20 cellular contexts compared by ENCODE assay signal in the genomic region with DNA sequence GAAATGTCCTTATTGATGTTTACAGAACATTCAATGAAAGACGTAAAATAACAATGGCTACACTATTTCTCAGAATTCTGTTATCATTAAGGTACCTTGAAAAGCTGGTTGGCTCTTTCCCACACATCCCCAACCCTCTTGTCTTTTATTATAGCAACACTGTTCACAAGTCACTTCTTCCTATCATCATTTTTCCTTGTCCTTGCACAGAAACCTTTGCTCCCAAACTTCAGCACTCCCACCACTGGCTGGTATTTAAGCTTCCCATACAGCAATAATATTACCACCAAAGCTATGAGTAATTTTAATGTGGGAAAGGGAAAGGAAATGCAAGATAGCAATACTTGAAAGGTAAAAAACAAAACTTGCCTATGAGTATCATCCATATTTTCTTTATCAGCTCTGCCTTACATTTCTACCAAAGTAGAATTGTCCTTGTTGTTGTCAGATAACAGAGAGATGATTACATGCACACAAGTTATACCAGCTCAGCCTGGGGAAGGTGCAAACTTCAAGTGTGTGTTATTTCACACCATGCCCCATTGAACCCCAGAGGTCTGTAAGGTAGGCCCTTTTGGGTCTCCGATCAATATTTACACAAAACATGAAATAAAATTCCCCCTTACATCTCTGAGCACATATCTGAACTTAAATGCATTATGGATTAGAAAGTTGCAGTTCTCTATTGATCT. TPM values are rescaled to one million over a fixed set of nuclear protein-coding genes. Genes with fewer than 3 reads are reported as not detected.
A peak's percentile ranks its signal among the peaks of the same experiment; 100 is the strongest.
DNase-seq lines count a peak whose midpoint lies in the region; ATAC-seq, FAIRE-seq and TF ChIP-seq lines count a peak whose summit lies in the region.
"Had no signal": no experiment of that assay in that cellular context is flagged by ENCODE, and none has a peak within 500 bp of the region (broad histone marks: within the 10 kb centered on the region; RNA-seq: fewer than 3 reads in every experiment).

No MANE protein-coding gene starts in this region.

- no peak overlapping the region for H2AFZ ChIP-seq in astrocyte (ENCODE audit: low read depth, low read length)
- H2AFZ ChIP-seq: PC-9 had no signal

- no peak for TF ChIP-seq POLR2A in vagina (IDR thresholded peaks at IDR 0.05)

- 80 to 87% methylated on average over 2 of the region's 2 CpGs for WGBS in aorta, 2 donors

- peaks cover 3% of the 10 kb centered on the region for H3K9me3 Mint-ChIP-seq in activated CD4-positive, alpha-beta T cell treated with anti-CD3 and anti-CD28 coated beads, Interleukin-2, amount 10 ng/mL, durations not matched to agents 24 days and 14 days
- H3K9me3 Mint-ChIP-seq in astrocyte (ENCODE audit: unreplicated experiment): no peaks in the 10 kb centered on the region
- H3K9me3 Mint-ChIP-seq: activated T-helper 17 cell treated with anti-CD3 and anti-CD28 coated beads, Interleukin-2, amount 50 U/mL, for 72 hours; CD4-positive, alpha-beta T cell had no signal

- ATAC-seq in left lung (no peak), GM21723 (IDR thresholded peaks at IDR 0.05; ENCODE audit: unreplicated experiment) (no peak), aorta (ENCODE audit: low FRiP score) (no peak)
- ATAC-seq: activated T-helper 17 cell treated with anti-CD3 and anti-CD28 coated beads, Interleukin-2, amount 50 U/mL, for 72 hours had no signal

- H3K4me1 ChIP-seq in astrocyte (ENCODE audit: insufficient read depth, low read length): peaks cover 39% of the 10 kb centered on the region
- H3K4me1 ChIP-seq in left lung: peaks cover 38 to 75% of the 10 kb centered on the region in 2 donors
- peaks cover 50% of the 10 kb centered on the region for H3K4me1 ChIP-seq in vagina
- peaks cover 0 to 2% of the 10 kb centered on the region in 2 donors for H3K4me1 ChIP-seq in aorta (ENCODE audit: control insufficient read depth in 1 of 2, insufficient read depth in 2 of 2, low read length in 2 of 2)

- no peaks in the 10 kb centered on the region for H3K27me3 ChIP-seq in astrocyte (ENCODE audit: insufficient read depth, low read length)
- no peaks in the 10 kb centered on the region for H3K27me3 ChIP-seq in left lung
- no peaks in the 10 kb centered on the region for H3K27me3 ChIP-seq in vagina
- no peaks in the 10 kb centered on the region for H3K27me3 ChIP-seq in aorta (ENCODE audit: control insufficient read depth in 1 of 2, insufficient read depth in 2 of 2, low read length in 1 of 2)
- H3K27me3 ChIP-seq: thyroid gland had no signal

- peaks cover 77% of the 10 kb centered on the region for H3K79me2 ChIP-seq in astrocyte (ENCODE audit: insufficient read depth, low read length)

- H3K27me3 Mint-ChIP-seq in activated CD4-positive, alpha-beta T cell treated with anti-CD3 and anti-CD28 coated beads, Interleukin-2, amount 10 ng/mL, durations not matched to agents 24 days and 14 days: no peaks in the 10 kb centered on the region
- no peaks in the 10 kb centered on the region for H3K27me3 Mint-ChIP-seq in astrocyte (ENCODE audit: low read depth, unreplicated experiment)
- H3K27me3 Mint-ChIP-seq: activated T-helper 17 cell treated with anti-CD3 and anti-CD28 coated beads, Interleukin-2, amount 50 U/mL, for 72 hours; CD4-positive, alpha-beta T cell had no signal

- H3K9me3 ChIP-seq in astrocyte (ENCODE audit: insufficient read depth, low read depth, low read length) (no peaks in the 10 kb centered on the region), left lung (no peaks in the 10 kb centered on the region), vagina (no peaks in the 10 kb centered on the region), aorta (ENCODE audit: control insufficient read depth, low read length) (no peaks in the 10 kb centered on the region)
- H3K9me3 ChIP-seq: thyroid gland had no signal

- no peak for FAIRE-seq in astrocyte (lab: Jason Lieb, UNC)
- FAIRE-seq: A204.1, colon had no signal

- peaks cover 8% of the 10 kb centered on the region for H3K36me3 Mint-ChIP-seq in activated CD4-positive, alpha-beta T cell treated with anti-CD3 and anti-CD28 coated beads, Interleukin-2, amount 10 ng/mL, durations not matched to agents 24 days and 14 days (ENCODE audit: low read depth)
- peaks cover 13% of the 10 kb centered on the region for H3K36me3 Mint-ChIP-seq in astrocyte (ENCODE audit: low read depth, unreplicated experiment)

- H3K4me1 Mint-ChIP-seq in activated CD4-positive, alpha-beta T cell treated with anti-CD3 and anti-CD28 coated beads, Interleukin-2, amount 10 ng/mL, durations not matched to agents 24 days and 14 days: peaks cover 43% of the 10 kb centered on the region
- peaks cover 68% of the 10 kb centered on the region for H3K4me1 Mint-ChIP-seq in astrocyte (ENCODE audit: low read depth, unreplicated experiment)

- H3K9ac ChIP-seq in astrocyte (ENCODE audit: low read length): no peak overlapping the region

- H3K27ac ChIP-seq in astrocyte (ENCODE audit: low read depth, low read length): peak overlapping the region; percentile 21
- peak overlapping the region; percentile 2 to 13 for H3K27ac ChIP-seq in left lung
- peak overlapping the region; percentile 82 for H3K27ac ChIP-seq in vagina
- H3K27ac ChIP-seq in aorta (ENCODE audit: low read depth in 1 of 2, low read length in 2 of 2): no peak overlapping the region
- H3K27ac ChIP-seq: PC-9, thyroid gland had no signal

- H3K36me3 ChIP-seq in astrocyte (ENCODE audit: insufficient read depth, low read length): no peaks in the 10 kb centered on the region
- H3K36me3 ChIP-seq in left lung: no peaks in the 10 kb centered on the region
- no peaks in the 10 kb centered on the region for H3K36me3 ChIP-seq in vagina
- no peaks in the 10 kb centered on the region for H3K36me3 ChIP-seq in aorta (ENCODE audit: control insufficient read depth in 1 of 2, insufficient read depth in 2 of 2, low read length in 1 of 2)
- H3K36me3 ChIP-seq: thyroid gland had no signal

- TF ChIP-seq CTCF in astrocyte (IDR thresholded peaks at IDR 0.05; ENCODE audit: insufficient read depth, low read depth, low read length) (no peak), left lung (IDR thresholded peaks at IDR 0.05) (no peak), vagina (IDR thresholded peaks at IDR 0.05) (no peak)

- H3K4me2 ChIP-seq in astrocyte (ENCODE audit: low read length): peak overlapping the region; percentile 15
- H3K4me2 ChIP-seq: PC-9 had no signal

- no peaks in the 10 kb centered on the region for H4K20me1 ChIP-seq in astrocyte (ENCODE audit: insufficient read depth, low read length)

- H3K4me3 Mint-ChIP-seq in activated CD4-positive, alpha-beta T cell treated with anti-CD3 and anti-CD28 coated beads, Interleukin-2, amount 10 ng/mL, durations not matched to agents 24 days and 14 days: peak overlapping the region; percentile 4
- H3K4me3 Mint-ChIP-seq in astrocyte (ENCODE audit: unreplicated experiment): no peak overlapping the region
- H3K4me3 Mint-ChIP-seq: activated T-helper 17 cell treated with anti-CD3 and anti-CD28 coated beads, Interleukin-2, amount 50 U/mL, for 72 hours; CD4-positive, alpha-beta T cell had no signal

- no peak overlapping the region for H3K27ac Mint-ChIP-seq in activated CD4-positive, alpha-beta T cell treated with anti-CD3 and anti-CD28 coated beads, Interleukin-2, amount 10 ng/mL, durations not matched to agents 24 days and 14 days
- peak overlapping the region; percentile 31 for H3K27ac Mint-ChIP-seq in astrocyte (ENCODE audit: unreplicated experiment)
- H3K27ac Mint-ChIP-seq: activated T-helper 17 cell treated with anti-CD3 and anti-CD28 coated beads, Interleukin-2, amount 50 U/mL, for 72 hours; CD4-positive, alpha-beta T cell had no signal

- DNase-seq in activated CD4-positive, alpha-beta T cell treated with anti-CD3 and anti-CD28 coated beads, Interleukin-2, amount 10 ng/mL, durations not matched to agents 24 days and 14 days: no peak
- no peak for DNase-seq in activated CD4-positive, alpha-beta T cell treated with anti-CD3 and anti-CD28 coated beads for 4 hours
- DNase-seq in astrocyte (ENCODE audit: low read depth) (no peak), left lung (no peak), vagina (ENCODE audit: extremely low spot score in 2 of 2) (no peak), aorta (no peak)
- DNase-seq in stimulated activated CD4-positive, alpha-beta T cell treated with anti-CD3 and anti-CD28 coated beads, Interleukin-12 subunit alpha, Interleukin-12 subunit beta, amount 100 ng/mL, for 4 hours: no peak
- DNase-seq: amygdala; CD4-positive, alpha-beta T cell; islet precursor cell; NCI-H1092 treated with DMSO at 0.1 percent for 48 hours; NCI-H2107; NCI-H69; stimulated activated CD4-positive, alpha-beta T cell treated with anti-CD3 and anti-CD28 coated beads, Interleukin-4, amount 100 ng/mL, for 4 hours; thyroid gland had no signal

- H3K4me3 ChIP-seq in astrocyte (ENCODE audit: insufficient read depth, low read depth, low read length) (no peak overlapping the region), left lung (no peak overlapping the region), vagina (no peak overlapping the region), aorta (ENCODE audit: low read length in 2 of 2) (no peak overlapping the region)
- H3K4me3 ChIP-seq: PC-9, thyroid gland had no signal

- intact Hi-C loops in activated CD4-positive, alpha-beta T cell treated with anti-CD3 and anti-CD28 coated beads, Interleukin-2, amount 10 ng/mL, durations not matched to agents 24 days and 14 days (cut with micrococcal nuclease): loop anchor here (10.0 kb wide), 2 partner anchors 53 to 457 kb away; no protein-coding TSS in a partner anchor
- intact Hi-C loops in left lung (cut with DNase I) (no loop called here), vagina (cut with DNase I) (no loop called here), aorta (cut with DNase I) (no loop called here)

RNA-seq across cellular contexts. Expression of a gene that starts 32.2 kb away (rescaled TPM):
- 3.2 and 3.8 TPM in 2 replicates for total RNA-seq in activated CD4-positive, alpha-beta T cell treated with anti-CD3 and anti-CD28 coated beads, Interleukin-2, amount 10 ng/mL, durations not matched to agents 24 days and 14 days
- total RNA-seq in astrocyte (38.6 and 43.2 TPM in 2 replicates), left lung (10 to 100 TPM; 46.0 to 46.1 TPM), vagina (7.6 TPM), aorta (10 to 100 TPM; 16.3 to 24.4 TPM)
- polyA plus RNA-seq in aorta: 10 to 100 TPM in 1 of 2 donors, 1 to 10 TPM in 1; 8.0 to 15.0 TPM

Comparison
In these comparisons a context has a peak if more than half of its experiments do, and no peak if none do; other contexts are left out.
1. H3K27ac ChIP-seq: peak in astrocyte (single experiment), left lung (2 of 2) and vagina (single experiment); none in aorta (0 of 2).